1 cellular context compared by ENCODE assay signal in genomic region chr1:231626535-231626950, GRCh38.
TF ChIP-seq lines count a peak whose summit lies in the region.

TSS of gene DISC1 (plus strand) at chr1:231626790. CDS start at chr1:231626868, 78 bp downstream.

TF ChIP-seq in HepG2, 621 proteins besides CTCF, POLR2A, EP300 and RAD21 (continued from another document):
- no peak for TF ChIP-seq ZNF318 (CRISPR knock-in tag; IDR thresholded peaks at IDR 0.05)
- TF ChIP-seq THAP9 (CRISPR knock-in tag; IDR thresholded peaks at IDR 0.05; ENCODE audit: borderline replicate concordance), result no peak
- TF ChIP-seq ZBTB7B (CRISPR knock-in tag; IDR thresholded peaks at IDR 0.05), result peak; percentile 51; the same call in 1 of the 2 replicates
- no peak; the same call in 1 of the 2 replicates for TF ChIP-seq ZNF317 (CRISPR knock-in tag; IDR thresholded peaks at IDR 0.05)
- no peak for TF ChIP-seq ZZZ3 (CRISPR knock-in tag; IDR thresholded peaks at IDR 0.05; ENCODE audit: borderline replicate concordance)
- no peak for TF ChIP-seq ZNF496 (CRISPR knock-in tag; IDR thresholded peaks at IDR 0.05; ENCODE audit: insufficient replicate concordance)
- TF ChIP-seq ZNF253 (CRISPR knock-in tag; IDR thresholded peaks at IDR 0.05; ENCODE audit: borderline replicate concordance), result no peak
- no peak for TF ChIP-seq ELK4 (CRISPR knock-in tag; IDR thresholded peaks at IDR 0.05; ENCODE audit: borderline replicate concordance)
- 0 out of 2 replicates have a peak, but pooled peaks have one; percentile 9 for TF ChIP-seq ZNF331 (CRISPR knock-in tag; IDR thresholded peaks at IDR 0.05)
- TF ChIP-seq NR0B2 (CRISPR knock-in tag; IDR thresholded peaks at IDR 0.05), result no peak
- TF ChIP-seq PAWR (CRISPR knock-in tag; IDR thresholded peaks at IDR 0.05; ENCODE audit: borderline replicate concordance), result no peak
- no peak for TF ChIP-seq ZNF577 (CRISPR knock-in tag; IDR thresholded peaks at IDR 0.05; ENCODE audit: borderline replicate concordance, low read depth)
- TF ChIP-seq ZNF160 (CRISPR knock-in tag; IDR thresholded peaks at IDR 0.05), result peak; percentile 71; the same call in 1 of the 2 replicates
- TF ChIP-seq ARNTL (CRISPR knock-in tag; IDR thresholded peaks at IDR 0.05), result no peak
- TF ChIP-seq SMAD9 (CRISPR knock-in tag; IDR thresholded peaks at IDR 0.05), result no peak
- no peak for TF ChIP-seq ZFP36L1 (CRISPR knock-in tag; IDR thresholded peaks at IDR 0.05)
- peak; percentile 73; the same call in 1 of the 2 replicates for TF ChIP-seq MEIS2 (CRISPR knock-in tag; IDR thresholded peaks at IDR 0.05)
- peak; percentile 62; the same call in 1 of the 2 replicates for TF ChIP-seq MXD3 (CRISPR knock-in tag; IDR thresholded peaks at IDR 0.05)
- no peak for TF ChIP-seq CEBPB (IDR thresholded peaks at IDR 0.05; ENCODE audit: borderline replicate concordance, low read depth, low read length)
- no peak for TF ChIP-seq ZFP90 (CRISPR knock-in tag; IDR thresholded peaks at IDR 0.05; ENCODE audit: borderline replicate concordance)
- TF ChIP-seq FOXK1 (CRISPR knock-in tag; IDR thresholded peaks at IDR 0.05; ENCODE audit: borderline replicate concordance, low read depth), result peak; percentile 83; the same call in 1 of the 2 replicates
- TF ChIP-seq ZNF264 (CRISPR knock-in tag; IDR thresholded peaks at IDR 0.05), result no peak
- TF ChIP-seq ZNF569 (CRISPR knock-in tag; IDR thresholded peaks at IDR 0.05; ENCODE audit: borderline replicate concordance), result no peak
- TF ChIP-seq ZNF446 (CRISPR knock-in tag; IDR thresholded peaks at IDR 0.05), result peak; percentile 66; the same call in 1 of the 2 replicates
- peak; percentile 31; the same call in 1 of the 2 replicates for TF ChIP-seq SP2 (CRISPR knock-in tag; IDR thresholded peaks at IDR 0.05)
- no peak for TF ChIP-seq ZSCAN12 (CRISPR knock-in tag; IDR thresholded peaks at IDR 0.05)
- TF ChIP-seq ZBED4 (CRISPR knock-in tag; IDR thresholded peaks at IDR 0.05; ENCODE audit: borderline replicate concordance), result no peak
- no peak for TF ChIP-seq ZFP37 (CRISPR knock-in tag; IDR thresholded peaks at IDR 0.05; ENCODE audit: borderline replicate concordance)
